ENCODE assay signal across 7 cellular contexts in the genomic region with DNA sequence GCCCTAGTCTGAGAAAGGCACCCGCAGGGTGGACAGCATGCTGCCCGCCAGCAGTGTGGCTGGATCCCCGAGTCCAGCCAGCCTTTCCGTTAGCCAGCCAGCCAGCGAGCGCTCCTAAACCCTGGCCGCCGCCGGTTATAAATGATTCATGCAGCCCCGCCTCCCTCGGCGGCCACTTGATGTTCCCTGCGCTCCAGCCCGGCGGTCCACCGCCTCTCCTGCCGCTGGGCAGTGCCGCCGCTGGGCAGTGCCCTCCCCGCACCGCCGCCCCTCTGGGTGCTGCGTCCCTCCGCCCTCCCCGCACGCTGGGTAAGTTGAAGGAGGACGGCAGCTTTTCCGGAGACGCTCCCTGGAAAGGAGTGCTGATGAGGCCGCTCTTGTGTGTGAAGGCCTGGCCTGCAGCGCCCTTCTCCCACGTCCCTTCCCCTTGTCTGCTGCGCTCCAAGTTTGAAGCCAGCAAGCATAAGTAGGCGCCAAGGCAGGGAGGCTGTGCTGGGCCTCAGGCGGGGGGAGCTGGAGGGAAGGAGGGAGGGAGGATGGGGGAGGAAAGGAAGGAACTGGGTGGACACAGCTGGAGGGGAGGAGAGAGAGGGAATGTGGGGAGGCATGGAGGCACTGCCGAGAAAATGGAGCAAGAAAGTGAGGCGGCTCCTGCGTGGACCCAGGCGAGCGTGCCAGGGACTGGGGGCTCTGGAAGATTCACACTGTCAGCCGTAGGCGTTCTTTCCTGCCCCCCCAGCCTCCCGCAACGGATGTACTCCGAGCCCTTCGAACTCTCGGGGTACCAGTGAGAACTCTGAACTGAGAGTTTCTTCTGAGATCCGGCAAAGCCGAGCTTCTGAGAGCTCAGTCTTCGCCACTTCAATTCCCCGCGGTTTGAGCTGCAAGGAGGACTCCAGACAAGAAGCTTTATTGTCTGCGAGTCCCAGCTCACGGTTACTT.
DNase-seq lines count a peak whose midpoint lies in the region; ATAC-seq and TF ChIP-seq lines count a peak whose summit lies in the region.

No MANE protein-coding gene starts in this region.

- WGBS in endodermal cell (ENCODE audit: insufficient coverage in 1 of 2, insufficient read length in 1 of 2), 2 experiments = 33 to 45% methylated on average over 25 to 54 of the region's 54 CpGs
- 6 to 7% methylated on average over 52 to 54 of the region's 54 CpGs for WGBS in lung, 2 donors
- WGBS in upper lobe of left lung, 2 donors = 6 to 8% methylated on average over 23 to 44 of the region's 54 CpGs

- no peak overlapping the region for H3K4me3 ChIP-seq in endodermal cell (ENCODE audit: low read length)
- no peak overlapping the region for H3K4me3 ChIP-seq in lung
- H3K4me3 ChIP-seq in upper lobe of left lung = peak overlapping the region in 3 of 4 donors; percentile 20 to 41 (median 36)

- H3K36me3 Mint-ChIP-seq in endodermal cell (ENCODE audit: low read depth) = no peaks in the 10 kb centered on the region

- ATAC-seq in lung (ENCODE audit: insufficient read depth, low FRiP score) (peak; percentile 71), upper lobe of left lung (ENCODE audit: low FRiP score in 2 of 2) (peak; percentile 73 to 89), GM18870 (IDR thresholded peaks at IDR 0.05; ENCODE audit: unreplicated experiment) (no peak), GM18909 (IDR thresholded peaks at IDR 0.05; ENCODE audit: poor library complexity, unreplicated experiment) (no peak)

- no peaks in the 10 kb centered on the region for H3K36me3 ChIP-seq in endodermal cell (ENCODE audit: control insufficient read depth, insufficient read depth, low read length)
- H3K36me3 ChIP-seq in lung (ENCODE audit: control insufficient read depth in 2 of 2, insufficient read depth in 2 of 2, low read length in 2 of 2) = no peaks in the 10 kb centered on the region
- no peaks in the 10 kb centered on the region for H3K36me3 ChIP-seq in upper lobe of left lung

- no peak for TF ChIP-seq EP300 in upper lobe of left lung (IDR thresholded peaks at IDR 0.05)

- TF ChIP-seq POLR2A in upper lobe of left lung (IDR thresholded peaks at IDR 0.05) = no peak

- H3K4me3 Mint-ChIP-seq in endodermal cell = no peak overlapping the region

- H3K27ac Mint-ChIP-seq in endodermal cell = no peak overlapping the region

- H3K9ac ChIP-seq in endodermal cell (ENCODE audit: extremely low read depth, low read length, poor library complexity, severe bottlenecking) = no peak overlapping the region

- peak overlapping the region; percentile 83 for H3K27ac ChIP-seq in endodermal cell (ENCODE audit: low read depth, low read length)
- peak overlapping the region in 1 of 2 donors; percentile 14 for H3K27ac ChIP-seq in lung (ENCODE audit: low read depth in 1 of 2, low read length in 1 of 2)
- H3K27ac ChIP-seq in upper lobe of left lung = peak overlapping the region in 3 of 4 donors; percentile 72 to 80 (median 80)

- no peaks in the 10 kb centered on the region for H3K27me3 Mint-ChIP-seq in endodermal cell (ENCODE audit: insufficient read depth)

- no peaks in the 10 kb centered on the region for H3K9me3 ChIP-seq in endodermal cell (ENCODE audit: control insufficient read depth, low read length)
- no peaks in the 10 kb centered on the region for H3K9me3 ChIP-seq in lung (ENCODE audit: control insufficient read depth in 2 of 2, insufficient read depth in 1 of 2, low read length in 1 of 2)
- H3K9me3 ChIP-seq in upper lobe of left lung = no peaks in the 10 kb centered on the region

- TF ChIP-seq CTCF in endodermal cell (conservative IDR thresholded peaks at IDR 0.05) = no peak
- TF ChIP-seq CTCF in lung (IDR thresholded peaks at IDR 0.05; ENCODE audit: control extremely low read depth, extremely low read depth) = no peak
- TF ChIP-seq CTCF in upper lobe of left lung (IDR thresholded peaks at IDR 0.05) = no peak

- H3K27me3 ChIP-seq in endodermal cell (ENCODE audit: control insufficient read depth, insufficient read depth, low read length, poor library complexity, severe bottlenecking) (no peaks in the 10 kb centered on the region), lung (ENCODE audit: control insufficient read depth, insufficient read depth) (no peaks in the 10 kb centered on the region), upper lobe of left lung (peaks cover 0 to 15% (median 2%) of the 10 kb centered on the region in 4 donors)

- H3K4me1 ChIP-seq in endodermal cell (ENCODE audit: control insufficient read depth, insufficient read depth, low read length) (no peaks in the 10 kb centered on the region), lung (ENCODE audit: control insufficient read depth in 2 of 2, insufficient read depth in 2 of 2, low read length in 2 of 2) (peaks cover 0 to 8% of the 10 kb centered on the region in 2 donors), upper lobe of left lung (peaks cover 0 to 13% (median 10%) of the 10 kb centered on the region in 4 donors)

- DNase-seq in NCI-H226 (peak; percentile 78), endodermal cell (peak; percentile 78), lung (ENCODE audit: low spot score) (peak; percentile 57), upper lobe of left lung (peak; percentile 70 to 90)
- DNase-seq in activated CD4-positive, alpha-beta T cell treated with anti-CD3 and anti-CD28 coated beads, Interleukin-2, amount 50 U/mL, for 4 hours = no peak

- H3K4me1 Mint-ChIP-seq in endodermal cell = peaks cover 15% of the 10 kb centered on the region

- no peaks in the 10 kb centered on the region for H3K9me3 Mint-ChIP-seq in endodermal cell

Comparison
In these comparisons a context has a peak if more than half of its experiments do, and no peak if none do; other contexts are left out.
1. DNase-seq: peak in NCI-H226 (single experiment), endodermal cell (single experiment), lung (single experiment) and upper lobe of left lung (2 of 2); none in activated CD4-positive, alpha-beta T cell treated with anti-CD3 and anti-CD28 coated beads, Interleukin-2, amount 50 U/mL, for 4 hours (0 of 2).
2. H3K4me3 ChIP-seq: peak in upper lobe of left lung (3 of 4); none in endodermal cell (single experiment) and lung (single experiment).
3. ATAC-seq: peak in lung (single experiment) and upper lobe of left lung (2 of 2); none in GM18870 (single experiment) and GM18909 (single experiment).